In the genomic region with DNA sequence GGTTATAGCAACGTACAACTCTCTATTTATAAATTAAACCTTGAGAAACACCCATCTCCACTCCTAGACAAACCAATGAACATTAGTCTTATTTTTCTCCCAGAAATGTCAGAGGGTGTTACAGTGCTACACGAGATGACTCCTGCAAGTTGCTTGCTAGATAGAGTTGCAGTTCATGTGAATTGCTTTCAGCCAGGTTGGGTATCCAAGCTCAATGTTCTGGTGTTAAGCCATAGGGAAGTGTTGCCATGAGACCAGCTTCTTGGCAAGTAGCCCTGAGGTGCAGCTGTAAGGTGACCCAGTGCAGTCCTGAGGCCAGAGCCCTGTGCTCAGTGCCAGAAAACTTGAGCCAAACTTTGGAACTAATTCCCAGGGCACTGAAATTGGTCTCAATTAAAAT, we compare ENCODE assay signal across 9 cellular contexts. TPM values are rescaled to one million over a fixed set of nuclear protein-coding genes. Genes with fewer than 3 reads are reported as not detected.
DNase-seq lines count a peak whose midpoint lies in the region; ATAC-seq and TF ChIP-seq lines count a peak whose summit lies in the region.
"Had no signal": no experiment of that assay in that cellular context is flagged by ENCODE, and none has a peak within 500 bp of the region (broad histone marks: within the 10 kb centered on the region; RNA-seq: fewer than 3 reads in every experiment).

No MANE protein-coding gene starts in this region.

- H3K27me3 ChIP-seq in left ventricle myocardium inferior (ENCODE audit: low read depth) (no peaks in the 10 kb centered on the region), tibial nerve (no peaks in the 10 kb centered on the region)

- WGBS in tibial nerve, 2 donors: 28 to 44% methylated on average over 2 of the region's 2 CpGs

- peak in 1 of 2 donors; percentile 36 for TF ChIP-seq EP300 in tibial nerve (IDR thresholded peaks at IDR 0.05)

- no peak for TF ChIP-seq CTCF in left ventricle myocardium inferior (IDR thresholded peaks at IDR 0.05; ENCODE audit: borderline replicate concordance)
- TF ChIP-seq CTCF in tibial nerve (IDR thresholded peaks at IDR 0.05): no peak

- H3K27ac ChIP-seq in left ventricle myocardium inferior (replicated peaks) (peak overlapping the region; percentile 52), tibial nerve (no peak overlapping the region)
- H3K27ac ChIP-seq: A549 had no signal

- no peaks in the 10 kb centered on the region for H3K9me3 ChIP-seq in left ventricle myocardium inferior (replicated peaks)
- H3K9me3 ChIP-seq in tibial nerve: no peaks in the 10 kb centered on the region
- H3K9me3 ChIP-seq: A549 had no signal

- ATAC-seq in GM19035 (IDR thresholded peaks at IDR 0.05; ENCODE audit: unreplicated experiment) (no peak), HG03159 (IDR thresholded peaks at IDR 0.05; ENCODE audit: unreplicated experiment) (no peak)
- ATAC-seq: A549 had no signal

- DNase-seq in NCI-H2081 (lab: John Stamatoyannopoulos, UW): peak; percentile 43 to 83
- DNase-seq in NCI-H2081 treated with DMSO at 0.1 percent for 48 hours (lab: John Stamatoyannopoulos, UW): no peak
- peak; percentile 29 for DNase-seq in SIG-M5 (lab: John Stamatoyannopoulos, UW)
- peak; percentile 67 for DNase-seq in left ventricle myocardium inferior
- DNase-seq in tibial nerve (ENCODE audit: low spot score in 2 of 2): peak; percentile 51 to 53
- DNase-seq in NCI-H510A treated with DMSO at 0.1 percent for 48 hours (lab: John Stamatoyannopoulos, UW): no peak

- no peak overlapping the region for H3K4me3 ChIP-seq in left ventricle myocardium inferior
- H3K4me3 ChIP-seq in tibial nerve: no peak overlapping the region
- H3K4me3 ChIP-seq: A549 had no signal

- no peak for TF ChIP-seq POLR2A in tibial nerve (IDR thresholded peaks at IDR 0.05)

- peaks cover 42% of the 10 kb centered on the region for H3K4me1 ChIP-seq in left ventricle myocardium inferior
- peaks cover 0 to 47% (median 15%) of the 10 kb centered on the region in 4 donors for H3K4me1 ChIP-seq in tibial nerve
- H3K4me1 ChIP-seq: A549 had no signal

- intact Hi-C loops in left ventricle myocardium inferior (cut with micrococcal nuclease): no loop called here

- H3K36me3 ChIP-seq in left ventricle myocardium inferior (no peaks in the 10 kb centered on the region), tibial nerve (no peaks in the 10 kb centered on the region)

RNA-seq across cellular contexts. Expression of a gene that starts 51.3 kb away (rescaled TPM):
- total RNA-seq in left ventricle myocardium inferior: 12.5 TPM
- total RNA-seq in tibial nerve: 10 to 100 TPM; 26.7 to 45.9 (median 34.1) TPM

Comparison
In these comparisons a context has a peak if more than half of its experiments do, and no peak if none do; other contexts are left out.
1. DNase-seq: peak in NCI-H2081 (2 of 2), SIG-M5 (single experiment), left ventricle myocardium inferior (single experiment) and tibial nerve (2 of 2); none in NCI-H2081 treated with DMSO at 0.1 percent for 48 hours (single experiment) and NCI-H510A treated with DMSO at 0.1 percent for 48 hours (single experiment).